11 cellular contexts compared by ENCODE assay signal in genomic region chr12:110234197-110235154, GRCh38. TPM values are rescaled to one million over a fixed set of nuclear protein-coding genes. Genes with fewer than 3 reads are reported as not detected.
A peak's percentile ranks its signal among the peaks of the same experiment; 100 is the strongest.
DNase-seq lines count a peak whose midpoint lies in the region; ATAC-seq and TF ChIP-seq lines count a peak whose summit lies in the region.
"Had no signal": no experiment of that assay in that cellular context is flagged by ENCODE, and none has a peak within 500 bp of the region (broad histone marks: within the 10 kb centered on the region; RNA-seq: fewer than 3 reads in every experiment).

No MANE protein-coding gene starts in this region.

- peak; percentile 70 for DNase-seq in NCI-H526 treated with DMSO at 0.1 percent for 48 hours (lab: John Stamatoyannopoulos, UW)
- DNase-seq in esophagus squamous epithelium (lab: John Stamatoyannopoulos, UW): no peak
- DNase-seq in mucosa of descending colon: no peak
- DNase-seq in glomerular visceral epithelial cell (ENCODE audit: extremely low spot score): no peak
- no peak for DNase-seq in NCI-H187 (lab: John Stamatoyannopoulos, UW)
- DNase-seq in stimulated activated naive CD4-positive, alpha-beta T cell treated with Interleukin-2 at 50 U/mL for 16 hours (lab: John Stamatoyannopoulos, UW): no peak
- DNase-seq in type B pancreatic cell (ENCODE audit: extremely low spot score, unreplicated experiment): no peak

- H3K4me3 ChIP-seq in BLaER1 treated with 17β-estradiol and CSF1 and Interleukin-3, amounts not matched to agents 10 nM and 100 nM: no peak overlapping the region
- H3K4me3 ChIP-seq in esophagus squamous epithelium (no peak overlapping the region), mucosa of descending colon (no peak overlapping the region)

- 33 to 43% methylated on average over 6 of the region's 6 CpGs for WGBS in esophagus squamous epithelium, 2 donors

- no peak for TF ChIP-seq CTCF in esophagus squamous epithelium (IDR thresholded peaks at IDR 0.05)
- TF ChIP-seq CTCF in mucosa of descending colon (IDR thresholded peaks at IDR 0.05): no peak
- TF ChIP-seq CTCF in type B pancreatic cell (conservative IDR thresholded peaks at IDR 0.05): no peak

- H4K20me1 ChIP-seq in BLaER1 treated with 17β-estradiol and CSF1 and Interleukin-3, amounts not matched to agents 10 nM and 100 nM: no peaks in the 10 kb centered on the region

- H3K27me3 ChIP-seq in BLaER1 treated with 17β-estradiol and CSF1 and Interleukin-3, amounts not matched to agents 10 nM and 100 nM: no peaks in the 10 kb centered on the region
- H3K27me3 ChIP-seq in esophagus squamous epithelium: no peaks in the 10 kb centered on the region

- peak overlapping the region in 9 of 11 experiments; percentile 3 to 70 (median 58); a peak in 17 of 22 replicates for H3K27ac ChIP-seq in BLaER1 treated with 17β-estradiol and CSF1 and Interleukin-3, amounts not matched to agents 10 nM and 100 nM
- H3K27ac ChIP-seq in esophagus squamous epithelium: peak overlapping the region in 3 of 4 donors; percentile 23 to 48 (median 45)
- H3K27ac ChIP-seq: C4-2B, parathyroid adenoma had no signal

- no peak for TF ChIP-seq POLR2A in esophagus squamous epithelium (IDR thresholded peaks at IDR 0.05)

- intact Hi-C loops in esophagus squamous epithelium (cut with DNase I): no loop called here
- intact Hi-C loops in mucosa of descending colon (cut with DNase I, micrococcal nuclease): no loop called here

- H3K4me2 ChIP-seq in BLaER1 treated with 17β-estradiol and CSF1 and Interleukin-3, amounts not matched to agents 10 nM and 100 nM: peak overlapping the region in 8 of 11 experiments; percentile 17 to 76 (median 52); a peak in 15 of 22 replicates

- H3K9me3 ChIP-seq in BLaER1 treated with 17β-estradiol and CSF1 and Interleukin-3, amounts not matched to agents 10 nM and 100 nM (replicated peaks in 1 of 11): no peaks in the 10 kb centered on the region
- no peaks in the 10 kb centered on the region for H3K9me3 ChIP-seq in esophagus squamous epithelium
- H3K9me3 ChIP-seq in mucosa of descending colon: no peaks in the 10 kb centered on the region

- H3K9ac ChIP-seq in BLaER1 treated with 17β-estradiol and CSF1 and Interleukin-3, amounts not matched to agents 10 nM and 100 nM: no peak overlapping the region; a peak in 2 of 22 replicates
- H3K9ac ChIP-seq: parathyroid adenoma had no signal

- H3K4me3 Mint-ChIP-seq in type B pancreatic cell: no peak overlapping the region
- H3K4me3 Mint-ChIP-seq: activated T-helper 1 cell treated with anti-CD3 and anti-CD28 coated beads, Interleukin-12 subunit alpha, Interleukin-12 subunit beta, Interleukin-2, Interleukin-4 antibody, amounts not matched to agents 30 ng/mL and 10 ng/mL and 1 ng/mL, durations not matched to agents 14 hours and 24 hours and 36 hours had no signal

- no peak overlapping the region for H3K27ac Mint-ChIP-seq in type B pancreatic cell
- H3K27ac Mint-ChIP-seq: activated T-helper 1 cell treated with anti-CD3 and anti-CD28 coated beads, Interleukin-12 subunit alpha, Interleukin-12 subunit beta, Interleukin-2, Interleukin-4 antibody, amounts not matched to agents 30 ng/mL and 10 ng/mL and 1 ng/mL, durations not matched to agents 14 hours and 24 hours and 36 hours had no signal

- peak; percentile 80 for ATAC-seq in mucosa of descending colon

- H3K4me1 Mint-ChIP-seq in type B pancreatic cell (ENCODE audit: unreplicated experiment): peaks cover 8% of the 10 kb centered on the region

- H3K36me3 Mint-ChIP-seq in type B pancreatic cell: peaks cover 3% of the 10 kb centered on the region

- no peaks in the 10 kb centered on the region for H3K27me3 Mint-ChIP-seq in type B pancreatic cell

- no peaks in the 10 kb centered on the region for H3K9me3 Mint-ChIP-seq in type B pancreatic cell
- H3K9me3 Mint-ChIP-seq: activated T-helper 1 cell treated with anti-CD3 and anti-CD28 coated beads, Interleukin-12 subunit alpha, Interleukin-12 subunit beta, Interleukin-2, Interleukin-4 antibody, amounts not matched to agents 30 ng/mL and 10 ng/mL and 1 ng/mL, durations not matched to agents 14 hours and 24 hours and 36 hours had no signal

- no peaks in the 10 kb centered on the region for H3K36me3 ChIP-seq in BLaER1 treated with 17β-estradiol and CSF1 and Interleukin-3, amounts not matched to agents 10 nM and 100 nM
- no peaks in the 10 kb centered on the region for H3K36me3 ChIP-seq in esophagus squamous epithelium
- no peaks in the 10 kb centered on the region for H3K36me3 ChIP-seq in mucosa of descending colon (ENCODE audit: low read depth)

- peaks cover 9 to 40% (median 25%) of the 10 kb centered on the region in 10 experiments; a peak in 17 of 20 replicates for H3K4me1 ChIP-seq in BLaER1 treated with 17β-estradiol and CSF1 and Interleukin-3, amounts not matched to agents 10 nM and 100 nM
- H3K4me1 ChIP-seq in esophagus squamous epithelium (peaks cover 0 to 27% (median 0%) of the 10 kb centered on the region in 3 donors), mucosa of descending colon (ENCODE audit: low read depth) (peaks cover 9% of the 10 kb centered on the region)
- H3K4me1 ChIP-seq: parathyroid adenoma had no signal

RNA-seq across cellular contexts. Expression of gene ATP2A2, which starts 46.6 kb away (rescaled TPM):
- total RNA-seq in esophagus squamous epithelium: 100 to 1,000 TPM; 147 to 263 (median 177) TPM
- total RNA-seq in mucosa of descending colon: 100 to 1,000 TPM; 242 to 287 (median 259) TPM
- 163 and 203 TPM in 2 replicates for total RNA-seq in type B pancreatic cell (ENCODE audit: low replicate concordance)
